Comparison of ENCODE assay signal across 8 cellular contexts in the genomic region with DNA sequence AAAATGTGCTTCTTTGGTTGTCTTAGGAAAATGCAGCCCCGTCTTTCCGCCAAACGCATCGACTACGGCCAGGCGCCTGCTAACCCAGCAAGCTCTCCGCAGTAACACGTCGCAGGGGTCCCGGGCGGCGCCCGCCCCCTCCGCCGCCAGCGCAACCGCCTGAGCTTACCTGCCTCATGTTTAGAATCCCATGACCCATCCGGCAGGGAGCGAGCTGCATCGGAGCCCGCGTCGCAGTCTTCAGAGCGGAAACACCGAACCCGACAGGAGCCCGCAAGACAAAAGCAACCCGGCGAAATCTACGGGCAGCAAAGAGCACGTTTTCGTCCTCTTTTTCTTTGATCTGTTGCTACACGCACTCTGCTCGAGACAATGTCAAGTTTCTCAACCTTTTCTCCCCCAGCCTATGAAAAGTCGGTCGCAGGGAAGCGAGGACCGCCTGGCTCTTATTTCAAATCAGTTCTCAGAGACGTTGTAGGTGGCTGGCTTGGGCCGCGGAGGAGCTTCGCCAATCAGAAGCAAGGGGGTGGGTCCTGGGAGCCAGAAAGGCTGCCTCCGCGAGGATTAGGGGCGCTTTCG. TPM values are rescaled to one million over a fixed set of nuclear protein-coding genes. Genes with fewer than 3 reads are reported as not detected.
DNase-seq lines count a peak whose midpoint lies in the region; ATAC-seq and TF ChIP-seq lines count a peak whose summit lies in the region.

Gene MID1, minus strand, starts transcription at position 465 of the 579 bp plus-strand sequence. CDS start 53,038 bp downstream, outside the sequence.

- intact Hi-C loops in prostate gland (cut with DNase I) = no loop called here

- H3K4me1 ChIP-seq in hepatocyte (ENCODE audit: insufficient read depth) = peaks cover 16% of the 10 kb centered on the region
- H3K4me1 ChIP-seq in prostate gland (replicated peaks) = no peaks in the 10 kb centered on the region

- peak within 1 kb of the TSS; percentile 83 for H3K4me2 ChIP-seq in hepatocyte

- peaks cover 25% of the 10 kb centered on the region for H3K79me2 ChIP-seq in hepatocyte

- H2AFZ ChIP-seq in hepatocyte = no peak within 1 kb of the TSS

- TF ChIP-seq POLR2A in prostate gland (IDR thresholded peaks at IDR 0.05) = peak; percentile 50

- no peaks in the 10 kb centered on the region for H3K27me3 ChIP-seq in hepatocyte
- no peaks in the 10 kb centered on the region for H3K27me3 ChIP-seq in prostate gland (replicated peaks; ENCODE audit: insufficient read depth)

- DNase-seq in AG08395 (ENCODE audit: low spot score) (peak; percentile 73), NCI-H345 (lab: John Stamatoyannopoulos, UW) (peak; percentile 66), astrocyte of the hippocampus (ENCODE audit: low read depth, low spot score) (peak; percentile 88), hepatocyte (ENCODE audit: low spot score) (peak; percentile 78), prostate gland (ENCODE audit: low spot score) (peak; percentile 63), inferior parietal cortex (ENCODE audit: extremely low spot score) (no peak), SW 1271 (lab: John Stamatoyannopoulos, UW) (no peak)

- H3K36me3 ChIP-seq in hepatocyte (replicated peaks; ENCODE audit: insufficient read depth, low read depth) (no peaks in the 10 kb centered on the region), prostate gland (no peaks in the 10 kb centered on the region)

- H3K27ac ChIP-seq in hepatocyte (peak within 1 kb of the TSS; percentile 77), prostate gland (peak within 1 kb of the TSS; percentile 53 to 69)

- H3K4me3 ChIP-seq in hepatocyte (peak within 1 kb of the TSS; percentile 62), prostate gland (peak within 1 kb of the TSS; percentile 27 to 35)

- TF ChIP-seq CTCF in hepatocyte (IDR thresholded peaks at IDR 0.05; ENCODE audit: poor library complexity) (no peak), prostate gland (IDR thresholded peaks at IDR 0.05) (no peak)

- no peaks in the 10 kb centered on the region for H3K9me2 ChIP-seq in hepatocyte (replicated peaks; ENCODE audit: insufficient read depth)

- peak; percentile 52 for ATAC-seq in GM21360 (IDR thresholded peaks at IDR 0.05; ENCODE audit: unreplicated experiment)

- no peaks in the 10 kb centered on the region for H3K9me3 ChIP-seq in hepatocyte (ENCODE audit: low read depth)
- no peaks in the 10 kb centered on the region for H3K9me3 ChIP-seq in prostate gland

- 45% methylated on average over 44 of the region's 46 CpGs for WGBS in hepatocyte (ENCODE audit: low lambda C conversion rate, missing lambda C conversion rate)
- WGBS in prostate gland = under 1% methylated on average over 33 of the region's 46 CpGs

- peaks cover 3% of the 10 kb centered on the region for H4K20me1 ChIP-seq in hepatocyte (ENCODE audit: insufficient read depth, poor library complexity, severe bottlenecking)

RNA-seq across cellular contexts. Expression of gene MID1, which starts in this region (rescaled TPM):
- 21.1 and 23.0 TPM in 2 replicates for total RNA-seq in hepatocyte
- 21.3 and 25.9 TPM in 2 replicates for polyA plus RNA-seq in hepatocyte
- 10 to 100 TPM; 14.6 to 26.1 TPM for total RNA-seq in prostate gland

Comparison
In these comparisons a context has a peak if more than half of its experiments do, and no peak if none do; other contexts are left out.
1. DNase-seq: peak in AG08395 (single experiment), NCI-H345 (single experiment), astrocyte of the hippocampus (single experiment), hepatocyte (single experiment) and prostate gland (single experiment); none in inferior parietal cortex (single experiment) and SW 1271 (0 of 2).